8 cellular contexts compared by ENCODE assay signal in the genomic region with DNA sequence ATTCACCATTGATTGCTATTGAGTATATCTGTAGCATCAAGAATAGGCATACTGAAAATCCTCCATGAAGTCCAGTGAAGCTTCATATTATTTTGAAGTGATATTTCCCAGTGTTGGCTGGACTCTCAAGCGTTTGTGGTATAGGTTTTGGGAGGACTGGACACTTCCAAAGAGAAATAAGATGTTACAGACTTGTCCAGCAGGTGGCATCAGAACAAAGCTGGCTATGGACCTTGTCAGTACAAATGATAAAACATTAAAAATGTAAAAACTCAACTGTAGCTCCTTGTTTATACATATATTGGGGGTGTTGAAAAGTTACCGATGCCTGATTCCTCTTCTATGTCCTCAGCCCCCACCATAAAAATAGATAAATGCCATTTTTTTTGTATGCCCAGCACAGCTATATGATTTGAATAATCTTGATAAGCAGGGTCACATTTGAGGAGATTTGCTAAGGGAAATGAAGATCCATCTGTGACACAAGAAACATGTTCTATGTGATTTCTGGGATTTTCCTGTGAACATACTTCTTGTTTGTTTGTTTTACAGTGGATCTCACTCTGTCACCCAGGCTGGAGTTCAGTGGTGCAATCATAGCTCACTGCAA. TPM values are rescaled to one million over a fixed set of nuclear protein-coding genes. Genes with fewer than 3 reads are reported as not detected.
DNase-seq lines count a peak whose midpoint lies in the region; ATAC-seq and TF ChIP-seq lines count a peak whose summit lies in the region.

No MANE protein-coding gene starts in this region.

- no peaks in the 10 kb centered on the region for H3K27me3 ChIP-seq in upper lobe of left lung

- H3K9me3 ChIP-seq in upper lobe of left lung = no peaks in the 10 kb centered on the region

- in situ Hi-C loops in astrocyte of the cerebellum (cut with HindIII; ENCODE audit: low sequenced_read_pairs) = no loop called here

- no peak for TF ChIP-seq POLR2A in upper lobe of left lung (IDR thresholded peaks at IDR 0.05)

- TF ChIP-seq EP300 in upper lobe of left lung (IDR thresholded peaks at IDR 0.05) = no peak

- no peaks in the 10 kb centered on the region for H3K4me1 ChIP-seq in upper lobe of left lung

- no peak overlapping the region for H3K4me3 ChIP-seq in astrocyte of the cerebellum (ENCODE audit: low read depth, low read length)
- no peak overlapping the region for H3K4me3 ChIP-seq in upper lobe of left lung

- WGBS in upper lobe of left lung, 2 donors = 5 to 13% methylated on average over 2 of the region's 2 CpGs

- H3K36me3 ChIP-seq in upper lobe of left lung = no peaks in the 10 kb centered on the region

- peak; percentile 34 for DNase-seq in AML-193 (lab: John Stamatoyannopoulos, UW)
- peak; percentile 73 for DNase-seq in GM03348 (ENCODE audit: low spot score)
- peak; percentile 21 for DNase-seq in NCI-H1694 treated with DMSO at 0.1 percent for 48 hours (lab: John Stamatoyannopoulos, UW)
- DNase-seq in astrocyte of the cerebellum (ENCODE audit: low read depth) = peak; percentile 43
- peak; percentile 59 for DNase-seq in iris pigment epithelial cell (ENCODE audit: low read depth)
- no peak for DNase-seq in upper lobe of left lung
- DNase-seq in GOT3 (lab: John Stamatoyannopoulos, UW) = no peak
- DNase-seq in T-helper 9 cell = no peak

- peak in 1 of 2 donors; percentile 66 for ATAC-seq in upper lobe of left lung (ENCODE audit: low FRiP score in 2 of 2)

- H3K27ac ChIP-seq in upper lobe of left lung = no peak overlapping the region

- TF ChIP-seq CTCF in astrocyte of the cerebellum (IDR thresholded peaks at IDR 0.05; ENCODE audit: low read depth, low read length, missing control alignments) (peak; percentile 66), upper lobe of left lung (IDR thresholded peaks at IDR 0.05) (peak; percentile 24 to 57 (median 46))

RNA-seq across cellular contexts. Expression of a gene that starts 54.5 kb away (rescaled TPM):
- total RNA-seq in upper lobe of left lung = not detected

Comparison
In these comparisons a context has a peak if more than half of its experiments do, and no peak if none do; other contexts are left out.
1. DNase-seq: peak in AML-193 (2 of 2), GM03348 (single experiment), NCI-H1694 treated with DMSO at 0.1 percent for 48 hours (single experiment), astrocyte of the cerebellum (single experiment) and iris pigment epithelial cell (single experiment); none in upper lobe of left lung (0 of 2), GOT3 (single experiment) and T-helper 9 cell (single experiment).